Comparison of ENCODE assay signal across 8 cellular contexts in genomic region chrX:154444755-154445246, GRCh38. TPM values are rescaled to one million over a fixed set of nuclear protein-coding genes. Genes with fewer than 3 reads are reported as not detected.
DNase-seq lines count a peak whose midpoint lies in the region; ATAC-seq and TF ChIP-seq lines count a peak whose summit lies in the region.

No MANE protein-coding gene starts in this region.

- H3K27me3 Mint-ChIP-seq in progenitor cell of endocrine pancreas, result no peaks in the 10 kb centered on the region

- no peaks in the 10 kb centered on the region for H4K20me1 ChIP-seq in PC-9 (ENCODE audit: insufficient read depth)

- peaks cover 4% of the 10 kb centered on the region for H3K9me3 Mint-ChIP-seq in progenitor cell of endocrine pancreas (ENCODE audit: low read depth)

- H3K27me3 ChIP-seq in PC-9 (ENCODE audit: insufficient read depth, low read depth) (no peaks in the 10 kb centered on the region), esophagus (ENCODE audit: control insufficient read depth in 1 of 2, insufficient read depth in 2 of 2, low read length in 2 of 2) (no peaks in the 10 kb centered on the region)

- H3K9me2 ChIP-seq in PC-9 (ENCODE audit: insufficient read depth), result no peaks in the 10 kb centered on the region

- no peak for ATAC-seq in GM21515 (IDR thresholded peaks at IDR 0.05; ENCODE audit: unreplicated experiment)
- no peak for ATAC-seq in GM18498 (IDR thresholded peaks at IDR 0.05; ENCODE audit: unreplicated experiment)

- intact Hi-C loops in PC-9 (cut with micrococcal nuclease; ENCODE audit: unreplicated experiment), result loop anchor here (5.0 kb wide), 1 partner anchor 48 kb away; the partner anchor contains the start of gene RPL10

- peaks cover 9% of the 10 kb centered on the region for H3K36me3 Mint-ChIP-seq in progenitor cell of endocrine pancreas (ENCODE audit: insufficient read depth)

- H3K27ac ChIP-seq in PC-9 (no peak overlapping the region), esophagus (ENCODE audit: low read depth in 2 of 2, low read length in 1 of 2) (peak overlapping the region; percentile 60 to 89)

- peak overlapping the region; percentile 79 for H2AFZ ChIP-seq in PC-9

- CTCF ChIA-PET in PC-9 (lab: Charles Lee), result no interaction called here

- H3K9me3 ChIP-seq in ES-I3 (ENCODE audit: control insufficient read depth, insufficient read depth, low read length) (no peaks in the 10 kb centered on the region), PC-9 (ENCODE audit: insufficient read depth, low read depth) (no peaks in the 10 kb centered on the region), esophagus (ENCODE audit: control insufficient read depth in 2 of 2, insufficient read depth in 1 of 2, low read depth in 1 of 2, low read length in 1 of 2) (no peaks in the 10 kb centered on the region)

- peak overlapping the region; percentile 82 for H3K4me2 ChIP-seq in PC-9

- H3K4me1 Mint-ChIP-seq in progenitor cell of endocrine pancreas (ENCODE audit: low read depth), result no peaks in the 10 kb centered on the region

- no TSS peak for BruUV-seq in PC-9 (replicated peaks; lab: Mats Ljungman, UMichigan)

- TF ChIP-seq CTCF in PC-9 (conservative IDR thresholded peaks at IDR 0.05) (no peak), progenitor cell of endocrine pancreas (IDR thresholded peaks at IDR 0.05; ENCODE audit: unreplicated experiment) (no peak), GM10266 (IDR thresholded peaks at IDR 0.05; ENCODE audit: control insufficient read depth, insufficient read depth, low read depth, missing control alignments) (no peak)

- H3K4me1 ChIP-seq in ES-I3 (ENCODE audit: insufficient read depth, low read length) (no peaks in the 10 kb centered on the region; the same call in 1 of the 2 replicates), PC-9 (replicated peaks; ENCODE audit: insufficient read depth) (no peaks in the 10 kb centered on the region), esophagus (ENCODE audit: control insufficient read depth in 2 of 2, insufficient read depth in 2 of 2, low read length in 1 of 2) (peaks cover 7 to 8% of the 10 kb centered on the region in 2 donors)

- DNase-seq in PC-9, result no peak
- no peak for DNase-seq in progenitor cell of endocrine pancreas (ENCODE audit: low spot score, unreplicated experiment)
- DNase-seq in GM10266 (ENCODE audit: extremely low spot score), result no peak
- DNase-seq in effector CD8-positive, alpha-beta T cell (lab: John Stamatoyannopoulos, UW), result no peak

- H3K27ac Mint-ChIP-seq in progenitor cell of endocrine pancreas, result no peak overlapping the region

- 56 to 73% methylated on average over 13 of the region's 13 CpGs for WGBS in esophagus, 2 donors

- H3F3A ChIP-seq in PC-9 (ENCODE audit: insufficient read depth, low read depth), result peaks cover 13% of the 10 kb centered on the region; the same call in 1 of the 2 replicates

- POLR2A ChIA-PET in PC-9 (lab: Charles Lee; ENCODE audit: unreplicated experiment), result interaction anchor here (0.6 kb wide), 2 partner anchors 96 to 558 kb away, joined by 3 to 4 read pairs; no protein-coding TSS in a partner anchor

- peak overlapping the region; percentile 42 for H3K4me3 Mint-ChIP-seq in progenitor cell of endocrine pancreas (ENCODE audit: low read depth)

- peak overlapping the region; percentile 63 for H3K9ac ChIP-seq in ES-I3 (ENCODE audit: low read depth, low read length)

- H3K4me3 ChIP-seq in PC-9 (peak overlapping the region; percentile 72), esophagus (ENCODE audit: low read depth in 1 of 2, low read length in 2 of 2) (peak overlapping the region; percentile 42 to 66)

- H3K79me2 ChIP-seq in PC-9 (ENCODE audit: low read depth), result peaks cover 10% of the 10 kb centered on the region

- H3K36me3 ChIP-seq in ES-I3 (ENCODE audit: insufficient read depth, low read length) (peaks cover 3% of the 10 kb centered on the region; the same call in 1 of the 2 replicates), PC-9 (ENCODE audit: low read depth) (no peaks in the 10 kb centered on the region), esophagus (ENCODE audit: control insufficient read depth in 2 of 2, insufficient read depth in 2 of 2, low read length in 1 of 2) (peaks cover 0 to 23% of the 10 kb centered on the region in 2 donors)

RNA-seq across cellular contexts. Expression of gene FAM50A, which starts 0.9 kb away (rescaled TPM):
- total RNA-seq in PC-9 (2021) (82.1 and 89.4 TPM in 2 replicates), progenitor cell of endocrine pancreas (65.8 and 66.7 TPM in 2 replicates)
- 10 to 100 TPM; 37.5 to 46.6 TPM for polyA plus RNA-seq in esophagus

RNA-seq across cellular contexts. Expression of gene GDI1, which starts 7.8 kb away (rescaled TPM):
- total RNA-seq in PC-9 (2021) (116 and 123 TPM in 2 replicates), progenitor cell of endocrine pancreas (149 and 151 TPM in 2 replicates)
- 10 to 100 TPM; 46.4 to 63.5 TPM for polyA plus RNA-seq in esophagus

RNA-seq across cellular contexts. Expression of gene PLXNA3, which starts 13.3 kb away (rescaled TPM):
- 109 and 124 TPM in 2 replicates for total RNA-seq in PC-9 (2021)
- polyA plus RNA-seq in esophagus, result 10 to 100 TPM in 1 of 2 donors, 1 to 10 TPM in 1; 4.3 to 19.0 TPM
- total RNA-seq in progenitor cell of endocrine pancreas, result 135 and 148 TPM in 2 replicates

RNA-seq across cellular contexts. Expression of gene ATP6AP1, which starts 16.3 kb away (rescaled TPM):
- total RNA-seq in PC-9 (2021) (112 and 119 TPM in 2 replicates), progenitor cell of endocrine pancreas (82.1 and 87.5 TPM in 2 replicates)
- 10 to 100 TPM; 40.3 to 65.8 TPM for polyA plus RNA-seq in esophagus

RNA-seq across cellular contexts. Expression of gene TAFAZZIN, which starts 33.5 kb away (rescaled TPM):
- 95.8 and 134 TPM in 2 replicates for total RNA-seq in PC-9 (2021)
- polyA plus RNA-seq in esophagus, result 10 to 100 TPM; 28.9 to 59.5 TPM
- 34.5 and 38.4 TPM in 2 replicates for total RNA-seq in progenitor cell of endocrine pancreas
